ENCODE assay signal across 10 cellular contexts in the genomic region with DNA sequence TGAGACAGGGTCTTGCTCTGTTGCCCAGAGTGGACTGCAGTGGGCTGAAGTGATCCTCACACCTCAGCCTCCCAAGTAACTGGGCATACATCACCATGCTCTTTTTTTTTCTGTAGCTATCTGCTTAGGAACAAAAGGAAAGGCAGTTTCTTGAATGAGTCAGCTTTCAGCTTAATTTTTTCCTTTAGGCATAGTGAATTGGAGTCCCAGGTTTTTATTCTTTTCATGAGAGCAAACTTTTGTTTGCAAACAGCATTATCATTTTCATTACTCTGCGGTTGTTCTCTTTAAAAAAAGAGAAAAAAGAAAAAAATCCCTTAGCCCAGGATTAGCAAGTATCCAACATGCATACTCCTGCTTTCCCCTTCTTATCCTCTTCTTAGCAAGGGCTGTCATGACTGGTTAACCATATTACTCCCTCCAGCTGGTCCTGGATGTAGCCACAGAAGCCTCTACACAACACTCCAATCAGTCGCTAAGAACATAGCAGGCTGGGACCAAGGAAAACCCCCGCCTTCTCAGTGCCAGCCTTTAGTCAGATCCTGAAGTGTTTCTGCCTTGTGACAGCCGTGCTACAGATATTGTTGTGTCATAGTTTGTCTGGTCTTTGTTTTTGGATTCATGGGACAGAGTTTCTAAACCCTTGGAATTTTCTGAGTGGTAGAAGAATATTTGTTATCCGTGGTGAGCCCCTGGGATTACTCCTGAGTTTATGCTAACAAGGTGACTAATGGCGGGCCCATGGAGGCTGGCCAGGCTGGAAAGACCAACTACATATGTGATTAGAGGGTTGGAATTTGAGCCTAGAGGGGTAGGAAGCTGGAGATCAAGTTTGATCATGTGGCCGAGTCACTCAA. TPM values are rescaled to one million over a fixed set of nuclear protein-coding genes. Genes with fewer than 3 reads are reported as not detected.
DNase-seq lines count a peak whose midpoint lies in the region; ATAC-seq and TF ChIP-seq lines count a peak whose summit lies in the region.
"Had no signal": no experiment of that assay in that cellular context is flagged by ENCODE, and none has a peak within 500 bp of the region (broad histone marks: within the 10 kb centered on the region; RNA-seq: fewer than 3 reads in every experiment).

No MANE protein-coding gene starts in this region.

- peak overlapping the region in 4 of 5 donors; percentile 54 to 81 (median 77) for H3K27ac ChIP-seq in stomach

- TF ChIP-seq EP300 in stomach (IDR thresholded peaks at IDR 0.05) = no peak

- 53 to 63% (median 58%) methylated on average over 7 of the region's 7 CpGs for WGBS in stomach, 5 donors

- H3K4me1 ChIP-seq in stomach = peaks cover 0 to 42% (median 17%) of the 10 kb centered on the region in 4 donors

- ATAC-seq in GM19452 (IDR thresholded peaks at IDR 0.05; ENCODE audit: unreplicated experiment) (no peak), HG02840 (IDR thresholded peaks at IDR 0.05; ENCODE audit: low FRiP score, unreplicated experiment) (no peak)

- no peaks in the 10 kb centered on the region for H3K27me3 ChIP-seq in stomach

- no peaks in the 10 kb centered on the region for H3K9me3 ChIP-seq in stomach

- TF ChIP-seq CTCF in stomach (IDR thresholded peaks at IDR 0.05) = no peak

- H3K4me3 ChIP-seq in stomach = no peak overlapping the region

- intact Hi-C loops in stomach (cut with DNase I; ENCODE audit: low total_unique reads) = no loop called here

- no peaks in the 10 kb centered on the region for H3K36me3 ChIP-seq in stomach

- DNase-seq in H4 (ENCODE audit: low spot score) (peak; percentile 89), amniotic epithelial cell (ENCODE audit: low read depth) (peak; percentile 85), hepatic stellate cell (ENCODE audit: low spot score) (peak; percentile 60), stomach (no peak), NCI-H187 treated with DMSO at 0.1 percent for 48 hours (lab: John Stamatoyannopoulos, UW) (no peak), HPDE6-E6E7 (ENCODE audit: extremely low spot score) (no peak)
- DNase-seq: cerebellar nuclear complex, NCI-H146 had no signal

- no peak for TF ChIP-seq POLR2A in stomach (IDR thresholded peaks at IDR 0.05)

RNA-seq across cellular contexts. Expression of gene ST3GAL5, which starts 23.3 kb away (rescaled TPM):
- 17.7 TPM in 2 replicates for total RNA-seq in H4 (2014; rRNA removed; shearing (Covaris generic))
- total RNA-seq in stomach = 10 to 100 TPM in 4 of 5 donors, 1 to 10 TPM in 1; 7.6 to 84.2 (median 27.8) TPM
- polyA plus RNA-seq in stomach = 10 to 100 TPM in 1 of 3 donors, 1 to 10 TPM in 2; 4.1 to 10.4 (median 5.2) TPM

Comparison
In these comparisons a context has a peak if more than half of its experiments do, and no peak if none do; other contexts are left out.
1. DNase-seq: peak in H4 (single experiment), amniotic epithelial cell (single experiment) and hepatic stellate cell (single experiment); none in stomach (single experiment), NCI-H187 treated with DMSO at 0.1 percent for 48 hours (single experiment) and HPDE6-E6E7 (single experiment).